In the genomic region with DNA sequence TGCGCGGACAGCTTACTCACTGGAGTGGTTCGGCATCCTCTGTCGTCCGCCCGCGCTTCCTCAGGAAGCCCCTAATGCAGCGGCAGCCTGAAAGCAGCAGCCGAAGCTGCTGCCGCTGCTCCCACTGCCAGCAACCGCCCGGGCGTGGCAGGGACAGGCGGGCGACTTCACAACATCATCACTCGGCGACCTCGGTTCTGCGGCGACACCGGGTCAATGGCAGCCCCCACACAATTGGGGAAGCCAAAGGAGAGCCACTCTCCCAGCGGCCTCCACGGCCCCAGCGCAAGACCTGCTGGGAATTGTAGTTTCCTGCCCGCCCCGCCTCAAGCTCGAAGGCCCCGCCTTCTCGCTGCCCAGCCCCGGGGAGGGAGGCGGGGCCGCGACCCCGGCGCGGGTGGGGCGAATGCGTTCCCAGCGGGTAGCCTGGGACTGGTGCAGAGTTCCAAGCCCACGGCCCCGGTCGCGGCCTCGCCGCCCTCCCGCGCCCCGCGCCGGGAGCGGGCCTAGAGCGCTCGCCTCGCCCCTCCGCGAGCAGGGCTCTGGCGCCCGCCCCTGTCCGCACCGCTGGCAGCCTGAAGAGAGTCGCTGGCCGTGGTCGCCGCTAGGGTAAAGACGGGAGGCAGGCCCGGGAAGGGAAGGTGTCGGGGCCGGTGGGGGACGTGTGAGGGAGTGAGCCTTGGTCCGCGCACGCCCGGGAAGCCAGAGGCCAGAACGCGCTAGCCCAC, we compare ENCODE assay signal across 1 cellular context.
A peak's percentile ranks its signal among the peaks of the same experiment; 100 is the strongest.
TF ChIP-seq lines count a peak whose summit lies in the region.

A gene with protein sequence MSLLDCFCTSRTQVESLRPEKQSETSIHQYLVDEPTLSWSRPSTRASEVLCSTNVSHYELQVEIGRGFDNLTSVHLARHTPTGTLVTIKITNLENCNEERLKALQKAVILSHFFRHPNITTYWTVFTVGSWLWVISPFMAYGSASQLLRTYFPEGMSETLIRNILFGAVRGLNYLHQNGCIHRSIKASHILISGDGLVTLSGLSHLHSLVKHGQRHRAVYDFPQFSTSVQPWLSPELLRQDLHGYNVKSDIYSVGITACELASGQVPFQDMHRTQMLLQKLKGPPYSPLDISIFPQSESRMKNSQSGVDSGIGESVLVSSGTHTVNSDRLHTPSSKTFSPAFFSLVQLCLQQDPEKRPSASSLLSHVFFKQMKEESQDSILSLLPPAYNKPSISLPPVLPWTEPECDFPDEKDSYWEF (plus strand): TSS at position 411 of the 728 bp plus-strand sequence. CDS start 3,101 bp downstream, outside the sequence.
A gene with protein sequence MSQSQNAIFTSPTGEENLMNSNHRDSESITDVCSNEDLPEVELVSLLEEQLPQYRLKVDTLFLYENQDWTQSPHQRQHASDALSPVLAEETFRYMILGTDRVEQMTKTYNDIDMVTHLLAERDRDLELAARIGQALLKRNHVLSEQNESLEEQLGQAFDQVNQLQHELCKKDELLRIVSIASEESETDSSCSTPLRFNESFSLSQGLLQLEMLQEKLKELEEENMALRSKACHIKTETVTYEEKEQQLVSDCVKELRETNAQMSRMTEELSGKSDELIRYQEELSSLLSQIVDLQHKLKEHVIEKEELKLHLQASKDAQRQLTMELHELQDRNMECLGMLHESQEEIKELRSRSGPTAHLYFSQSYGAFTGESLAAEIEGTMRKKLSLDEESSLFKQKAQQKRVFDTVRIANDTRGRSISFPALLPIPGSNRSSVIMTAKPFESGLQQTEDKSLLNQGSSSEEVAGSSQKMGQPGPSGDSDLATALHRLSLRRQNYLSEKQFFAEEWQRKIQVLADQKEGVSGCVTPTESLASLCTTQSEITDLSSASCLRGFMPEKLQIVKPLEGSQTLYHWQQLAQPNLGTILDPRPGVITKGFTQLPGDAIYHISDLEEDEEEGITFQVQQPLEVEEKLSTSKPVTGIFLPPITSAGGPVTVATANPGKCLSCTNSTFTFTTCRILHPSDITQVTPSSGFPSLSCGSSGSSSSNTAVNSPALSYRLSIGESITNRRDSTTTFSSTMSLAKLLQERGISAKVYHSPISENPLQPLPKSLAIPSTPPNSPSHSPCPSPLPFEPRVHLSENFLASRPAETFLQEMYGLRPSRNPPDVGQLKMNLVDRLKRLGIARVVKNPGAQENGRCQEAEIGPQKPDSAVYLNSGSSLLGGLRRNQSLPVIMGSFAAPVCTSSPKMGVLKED (minus strand): TSS at position 129 of the 728 bp plus-strand sequence. CDS start 30,951 bp downstream, outside the sequence.

TF ChIP-seq in HepG2, 621 proteins besides CTCF, POLR2A, EP300 and RAD21 (continued from another document and continues in another):
- TF ChIP-seq, protein P1, sequence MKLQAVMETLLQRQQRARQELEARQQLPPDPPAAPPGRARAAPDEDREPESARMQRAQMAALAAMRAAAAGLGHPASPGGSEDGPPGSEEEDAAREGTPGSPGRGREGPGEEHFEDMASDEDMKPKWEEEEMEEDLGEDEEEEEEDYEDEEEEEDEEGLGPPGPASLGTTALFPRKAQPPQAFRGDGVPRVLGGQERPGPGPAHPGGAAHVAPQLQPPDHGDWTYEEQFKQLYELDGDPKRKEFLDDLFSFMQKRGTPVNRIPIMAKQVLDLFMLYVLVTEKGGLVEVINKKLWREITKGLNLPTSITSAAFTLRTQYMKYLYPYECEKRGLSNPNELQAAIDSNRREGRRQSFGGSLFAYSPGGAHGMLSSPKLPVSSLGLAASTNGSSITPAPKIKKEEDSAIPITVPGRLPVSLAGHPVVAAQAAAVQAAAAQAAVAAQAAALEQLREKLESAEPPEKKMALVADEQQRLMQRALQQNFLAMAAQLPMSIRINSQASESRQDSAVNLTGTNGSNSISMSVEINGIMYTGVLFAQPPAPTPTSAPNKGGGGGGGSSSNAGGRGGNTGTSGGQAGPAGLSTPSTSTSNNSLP (IDR thresholded peaks at IDR 0.05; ENCODE audit: low read depth, low read length), result no peak
- TF ChIP-seq ZFP36L1 (CRISPR knock-in tag; IDR thresholded peaks at IDR 0.05) (peak; percentile 95), HOXA5 (CRISPR knock-in tag; IDR thresholded peaks at IDR 0.05) (peak; percentile 49), MED1 (CRISPR knock-in tag; IDR thresholded peaks at IDR 0.05) (peak; percentile 70), NFATC3 (CRISPR knock-in tag; IDR thresholded peaks at IDR 0.05) (0 out of 2 replicates have a peak, but pooled peaks have one; percentile 73), ZNF788 (CRISPR knock-in tag; IDR thresholded peaks at IDR 0.05; ENCODE audit: borderline replicate concordance) (peak; percentile 98), GATA4 (IDR thresholded peaks at IDR 0.05; ENCODE audit: borderline replicate concordance, low read depth) (peak; percentile 83), MAFF (IDR thresholded peaks at IDR 0.05; ENCODE audit: low read depth, low read length) (no peak), ZNF180 (CRISPR knock-in tag; IDR thresholded peaks at IDR 0.05; ENCODE audit: borderline replicate concordance, low read depth) (no peak; the same call in 1 of the 2 replicates), FOXP1 (IDR thresholded peaks at IDR 0.05) (no peak), FOXP1 (CRISPR knock-in tag; IDR thresholded peaks at IDR 0.05) (0 out of 2 replicates have a peak, but pooled peaks have one; percentile 31), ZNF510 (CRISPR knock-in tag; IDR thresholded peaks at IDR 0.05; ENCODE audit: low read depth) (no peak), NPAS2 (CRISPR knock-in tag; IDR thresholded peaks at IDR 0.05; ENCODE audit: borderline replicate concordance) (no peak), CBX5 (CRISPR knock-in tag; IDR thresholded peaks at IDR 0.05; ENCODE audit: borderline replicate concordance) (peak; percentile 81; the same call in 1 of the 2 replicates), HIVEP1 (CRISPR knock-in tag; IDR thresholded peaks at IDR 0.05) (peak; percentile 90), ZNF550 (CRISPR knock-in tag; IDR thresholded peaks at IDR 0.05; ENCODE audit: borderline replicate concordance) (no peak), HES4 (CRISPR knock-in tag; IDR thresholded peaks at IDR 0.05; ENCODE audit: borderline replicate concordance) (peak; percentile 83; the same call in 1 of the 2 replicates), ZMAT3 (CRISPR knock-in tag; conservative IDR thresholded peaks at IDR 0.05) (peak; percentile 91), AKAP8 (CRISPR knock-in tag; IDR thresholded peaks at IDR 0.05) (no peak; the same call in 1 of the 2 replicates), SOX13 (IDR thresholded peaks at IDR 0.05) (peak; percentile 24; the same call in 1 of the 2 replicates), SOX13 (CRISPR knock-in tag; conservative IDR thresholded peaks at IDR 0.05 in 1 of 2, IDR thresholded peaks at IDR 0.05 in 1 of 2) (peak in 1 of 2 experiments; percentile 56; a peak in 1 of 4 replicates), ZSCAN9 (CRISPR knock-in tag; IDR thresholded peaks at IDR 0.05; ENCODE audit: borderline replicate concordance) (peak; percentile 83), JDP2 (CRISPR knock-in tag; IDR thresholded peaks at IDR 0.05; ENCODE audit: borderline replicate concordance) (no peak; the same call in 1 of the 2 replicates), SMYD3 (CRISPR knock-in tag; IDR thresholded peaks at IDR 0.05) (no peak), ZNF235 (CRISPR knock-in tag; IDR thresholded peaks at IDR 0.05; ENCODE audit: borderline replicate concordance) (peak; percentile 8; the same call in 1 of the 2 replicates), CENPX (CRISPR knock-in tag; IDR thresholded peaks at IDR 0.05) (no peak), ZBTB21 (CRISPR knock-in tag; IDR thresholded peaks at IDR 0.05) (0 out of 2 replicates have a peak, but pooled peaks have one; percentile 14), TBL1XR1 (IDR thresholded peaks at IDR 0.05; ENCODE audit: borderline replicate concordance, low read length, partially characterized antibody) (peak; percentile 86), HNRNPUL1 (IDR thresholded peaks at IDR 0.05; ENCODE audit: low read depth, low read length) (0 out of 2 replicates have a peak, but pooled peaks have one; percentile 64), ZNF598 (CRISPR knock-in tag; IDR thresholded peaks at IDR 0.05; ENCODE audit: borderline replicate concordance) (peak; percentile 98; the same call in 1 of the 2 replicates), KDM3A (CRISPR knock-in tag; IDR thresholded peaks at IDR 0.05; ENCODE audit: low read depth) (peak; percentile 85), ZSCAN31 (CRISPR knock-in tag; IDR thresholded peaks at IDR 0.05; ENCODE audit: low read depth) (peak; percentile 98), ESRRA (CRISPR knock-in tag; IDR thresholded peaks at IDR 0.05; ENCODE audit: low read depth) (peak; percentile 58), MEIS2 (CRISPR knock-in tag; IDR thresholded peaks at IDR 0.05) (peak; percentile 61), CREB1 (IDR thresholded peaks at IDR 0.05) (peak; percentile 97), CREB1 (CRISPR knock-in tag; IDR thresholded peaks at IDR 0.05) (peak; percentile 99), ZBTB20 (CRISPR knock-in tag; IDR thresholded peaks at IDR 0.05; ENCODE audit: borderline replicate concordance, low read depth) (peak; percentile 87), ZNF674 (CRISPR knock-in tag; IDR thresholded peaks at IDR 0.05; ENCODE audit: low read depth) (no peak), ZNF652 (CRISPR knock-in tag; IDR thresholded peaks at IDR 0.05; ENCODE audit: borderline replicate concordance, low read depth) (no peak), MAZ (IDR thresholded peaks at IDR 0.05; ENCODE audit: borderline replicate concordance, low read depth, low read length) (peak; percentile 93), MAZ (CRISPR knock-in tag; IDR thresholded peaks at IDR 0.05; ENCODE audit: low read depth) (peak; percentile 96)
- TF ChIP-seq, protein P2, sequence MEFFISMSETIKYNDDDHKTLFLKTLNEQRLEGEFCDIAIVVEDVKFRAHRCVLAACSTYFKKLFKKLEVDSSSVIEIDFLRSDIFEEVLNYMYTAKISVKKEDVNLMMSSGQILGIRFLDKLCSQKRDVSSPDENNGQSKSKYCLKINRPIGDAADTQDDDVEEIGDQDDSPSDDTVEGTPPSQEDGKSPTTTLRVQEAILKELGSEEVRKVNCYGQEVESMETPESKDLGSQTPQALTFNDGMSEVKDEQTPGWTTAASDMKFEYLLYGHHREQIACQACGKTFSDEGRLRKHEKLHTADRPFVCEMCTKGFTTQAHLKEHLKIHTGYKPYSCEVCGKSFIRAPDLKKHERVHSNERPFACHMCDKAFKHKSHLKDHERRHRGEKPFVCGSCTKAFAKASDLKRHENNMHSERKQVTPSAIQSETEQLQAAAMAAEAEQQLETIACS (CRISPR knock-in tag; IDR thresholded peaks at IDR 0.05), result peak; percentile 59
- TF ChIP-seq, protein P3, sequence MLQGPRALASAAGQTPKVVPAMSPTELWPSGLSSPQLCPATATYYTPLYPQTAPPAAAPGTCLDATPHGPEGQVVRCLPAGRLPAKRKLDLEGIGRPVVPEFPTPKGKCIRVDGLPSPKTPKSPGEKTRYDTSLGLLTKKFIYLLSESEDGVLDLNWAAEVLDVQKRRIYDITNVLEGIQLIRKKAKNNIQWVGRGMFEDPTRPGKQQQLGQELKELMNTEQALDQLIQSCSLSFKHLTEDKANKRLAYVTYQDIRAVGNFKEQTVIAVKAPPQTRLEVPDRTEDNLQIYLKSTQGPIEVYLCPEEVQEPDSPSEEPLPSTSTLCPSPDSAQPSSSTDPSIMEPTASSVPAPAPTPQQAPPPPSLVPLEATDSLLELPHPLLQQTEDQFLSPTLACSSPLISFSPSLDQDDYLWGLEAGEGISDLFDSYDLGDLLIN (CRISPR knock-in tag; IDR thresholded peaks at IDR 0.05; ENCODE audit: borderline replicate concordance), result peak; percentile 77; the same call in 1 of the 2 replicates
- TF ChIP-seq, protein P4, sequence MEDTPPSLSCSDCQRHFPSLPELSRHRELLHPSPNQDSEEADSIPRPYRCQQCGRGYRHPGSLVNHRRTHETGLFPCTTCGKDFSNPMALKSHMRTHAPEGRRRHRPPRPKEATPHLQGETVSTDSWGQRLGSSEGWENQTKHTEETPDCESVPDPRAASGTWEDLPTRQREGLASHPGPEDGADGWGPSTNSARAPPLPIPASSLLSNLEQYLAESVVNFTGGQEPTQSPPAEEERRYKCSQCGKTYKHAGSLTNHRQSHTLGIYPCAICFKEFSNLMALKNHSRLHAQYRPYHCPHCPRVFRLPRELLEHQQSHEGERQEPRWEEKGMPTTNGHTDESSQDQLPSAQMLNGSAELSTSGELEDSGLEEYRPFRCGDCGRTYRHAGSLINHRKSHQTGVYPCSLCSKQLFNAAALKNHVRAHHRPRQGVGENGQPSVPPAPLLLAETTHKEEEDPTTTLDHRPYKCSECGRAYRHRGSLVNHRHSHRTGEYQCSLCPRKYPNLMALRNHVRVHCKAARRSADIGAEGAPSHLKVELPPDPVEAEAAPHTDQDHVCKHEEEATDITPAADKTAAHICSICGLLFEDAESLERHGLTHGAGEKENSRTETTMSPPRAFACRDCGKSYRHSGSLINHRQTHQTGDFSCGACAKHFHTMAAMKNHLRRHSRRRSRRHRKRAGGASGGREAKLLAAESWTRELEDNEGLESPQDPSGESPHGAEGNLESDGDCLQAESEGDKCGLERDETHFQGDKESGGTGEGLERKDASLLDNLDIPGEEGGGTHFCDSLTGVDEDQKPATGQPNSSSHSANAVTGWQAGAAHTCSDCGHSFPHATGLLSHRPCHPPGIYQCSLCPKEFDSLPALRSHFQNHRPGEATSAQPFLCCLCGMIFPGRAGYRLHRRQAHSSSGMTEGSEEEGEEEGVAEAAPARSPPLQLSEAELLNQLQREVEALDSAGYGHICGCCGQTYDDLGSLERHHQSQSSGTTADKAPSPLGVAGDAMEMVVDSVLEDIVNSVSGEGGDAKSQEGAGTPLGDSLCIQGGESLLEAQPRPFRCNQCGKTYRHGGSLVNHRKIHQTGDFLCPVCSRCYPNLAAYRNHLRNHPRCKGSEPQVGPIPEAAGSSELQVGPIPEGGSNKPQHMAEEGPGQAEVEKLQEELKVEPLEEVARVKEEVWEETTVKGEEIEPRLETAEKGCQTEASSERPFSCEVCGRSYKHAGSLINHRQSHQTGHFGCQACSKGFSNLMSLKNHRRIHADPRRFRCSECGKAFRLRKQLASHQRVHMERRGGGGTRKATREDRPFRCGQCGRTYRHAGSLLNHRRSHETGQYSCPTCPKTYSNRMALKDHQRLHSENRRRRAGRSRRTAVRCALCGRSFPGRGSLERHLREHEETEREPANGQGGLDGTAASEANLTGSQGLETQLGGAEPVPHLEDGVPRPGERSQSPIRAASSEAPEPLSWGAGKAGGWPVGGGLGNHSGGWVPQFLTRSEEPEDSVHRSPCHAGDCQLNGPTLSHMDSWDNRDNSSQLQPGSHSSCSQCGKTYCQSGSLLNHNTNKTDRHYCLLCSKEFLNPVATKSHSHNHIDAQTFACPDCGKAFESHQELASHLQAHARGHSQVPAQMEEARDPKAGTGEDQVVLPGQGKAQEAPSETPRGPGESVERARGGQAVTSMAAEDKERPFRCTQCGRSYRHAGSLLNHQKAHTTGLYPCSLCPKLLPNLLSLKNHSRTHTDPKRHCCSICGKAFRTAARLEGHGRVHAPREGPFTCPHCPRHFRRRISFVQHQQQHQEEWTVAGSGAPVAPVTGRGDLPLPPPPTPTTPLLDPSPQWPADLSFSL (CRISPR knock-in tag; IDR thresholded peaks at IDR 0.05), result no peak
